In genomic region chr2:8116661-8117060, GRCh38 we compare ENCODE assay signal across 11 cellular contexts.
DNase-seq lines count a peak whose midpoint lies in the region; ATAC-seq, FAIRE-seq and TF ChIP-seq lines count a peak whose summit lies in the region.
"Had no signal": no experiment of that assay in that cellular context is flagged by ENCODE, and none has a peak within 500 bp of the region (broad histone marks: within the 10 kb centered on the region; RNA-seq: fewer than 3 reads in every experiment).

No MANE protein-coding gene starts in this region.

- 2% methylated on average over 7 of the region's 7 CpGs for WGBS in GM12878 (ENCODE audit: insufficient coverage, insufficient replicate concordance, low lambda C conversion rate, missing lambda C conversion rate)
- WGBS in hepatocyte (ENCODE audit: low lambda C conversion rate, missing lambda C conversion rate) = 92% methylated on average over 7 of the region's 7 CpGs

- H3K9ac ChIP-seq in GM12878 (ENCODE audit: control insufficient read depth, insufficient read depth, low read length) = no peak overlapping the region

- TF ChIP-seq CTCF in GM12878 (IDR thresholded peaks at IDR 0.05 in 2 of 3, conservative IDR thresholded peaks at IDR 0.05 in 1 of 3; ENCODE audit: control insufficient read depth in 2 of 3, extremely low read depth in 1 of 3, insufficient read depth in 1 of 3, low read depth in 3 of 3, low read length in 3 of 3) = no peak
- no peak for TF ChIP-seq CTCF in RWPE1 (conservative IDR thresholded peaks at IDR 0.05; ENCODE audit: low read depth)
- no peak for TF ChIP-seq CTCF in hepatocyte (IDR thresholded peaks at IDR 0.05; ENCODE audit: poor library complexity)

- no peaks in the 10 kb centered on the region for H3K9me2 ChIP-seq in hepatocyte (replicated peaks; ENCODE audit: insufficient read depth)

- H3K79me2 ChIP-seq in GM12878 (ENCODE audit: control insufficient read depth, insufficient read depth, low read length) (no peaks in the 10 kb centered on the region), hepatocyte (no peaks in the 10 kb centered on the region)

- POLR2A ChIA-PET in GM12878 (lab: Charles Lee) (interaction anchor here (1.1 kb wide), 1 partner anchor 9 kb away, joined by 4 read pairs; no protein-coding TSS in a partner anchor), RWPE1 (lab: Yijun Ruan, JAX; ENCODE audit: low non-redundant PET) (no interaction called here)

- DNase-seq in GM12878 (ENCODE audit: low read depth, low spot score) (peak; percentile 64), RWPE1 (ENCODE audit: low spot score) (no peak), hepatocyte (ENCODE audit: low spot score) (no peak)
- DNase-seq in stimulated activated CD4-positive, alpha-beta T cell treated with anti-CD3 and anti-CD28 coated beads, Interleukin-12 subunit alpha, Interleukin-12 subunit beta, amount 100 ng/mL, for 4 hours = no peak
- no peak for DNase-seq in activated CD4-positive, CD25-positive, alpha-beta regulatory T cell (lab: John Stamatoyannopoulos, UW)
- DNase-seq: dorsolateral prefrontal cortex, NCI-H2171 treated with DMSO at 0.1 percent for 48 hours, T-cell had no signal

- ATAC-seq in GM18505 (IDR thresholded peaks at IDR 0.05; ENCODE audit: unreplicated experiment) = peak; percentile 99
- peak; percentile 96 for ATAC-seq in GM21528 (IDR thresholded peaks at IDR 0.05; ENCODE audit: low FRiP score, unreplicated experiment)
- ATAC-seq in HG03159 (IDR thresholded peaks at IDR 0.05; ENCODE audit: unreplicated experiment) = peak; percentile 99
- ATAC-seq in GM12878 = peak; percentile 99
- ATAC-seq: T-cell had no signal

- peak in 1 of 2 experiments; percentile 45; a peak in 1 of 4 replicates for TF ChIP-seq EP300 in GM12878 (IDR thresholded peaks at IDR 0.05; ENCODE audit: borderline replicate concordance in 1 of 2, control insufficient read depth in 1 of 2, low read depth in 2 of 2, low read length in 2 of 2)

- TF ChIP-seq POLR2A in GM18505 (IDR thresholded peaks at IDR 0.05; ENCODE audit: borderline replicate concordance, extremely low read depth, insufficient read depth, insufficient read length) (no peak), GM12878 (IDR thresholded peaks at IDR 0.05; ENCODE audit: low read depth, low read length) (no peak)

- in situ Hi-C loops in GM12878 (cut with MboI) = no loop called here

- H3K9me3 ChIP-seq in GM12878 (replicated peaks; ENCODE audit: control insufficient read depth, insufficient read depth, low read length) (no peaks in the 10 kb centered on the region), hepatocyte (ENCODE audit: low read depth) (no peaks in the 10 kb centered on the region)

- TF ChIP-seq RAD21 in GM12878 (IDR thresholded peaks at IDR 0.05; ENCODE audit: insufficient read depth, low read depth, low read length) = no peak

- H3K27me3 ChIP-seq in GM12878 (replicated peaks in 1 of 2; ENCODE audit: control insufficient read depth in 2 of 2, insufficient read depth in 2 of 2, low read length in 1 of 2) (no peaks in the 10 kb centered on the region), hepatocyte (no peaks in the 10 kb centered on the region)

- SMC1A ChIA-PET in GM12878 (lab: Charles Lee; ENCODE audit: uncharacterized antibody, unreplicated experiment) = interaction anchor here (0.6 to 1.6 kb wide), 10 partner anchors 8 to 688 kb away, joined by 3 to 5 read pairs (median 3); no protein-coding TSS in a partner anchor

- H3K27ac ChIP-seq in GM12878 (ENCODE audit: control insufficient read depth, insufficient read depth) (no peak overlapping the region), RWPE1 (no peak overlapping the region), hepatocyte (no peak overlapping the region)
- H3K27ac ChIP-seq: dorsolateral prefrontal cortex had no signal

- RAD21 ChIA-PET in GM12878 (lab: Charles Lee; ENCODE audit: unreplicated experiment) = interaction anchor here (1.0 to 1.3 kb wide), 3 partner anchors 68 to 344 kb away, joined by 3 to 4 read pairs (median 3); no protein-coding TSS in a partner anchor

- no peaks in the 10 kb centered on the region for H3K36me3 ChIP-seq in GM12878 (ENCODE audit: control insufficient read depth in 2 of 2, insufficient read depth in 2 of 2, low read length in 1 of 2)
- no peaks in the 10 kb centered on the region for H3K36me3 ChIP-seq in hepatocyte (replicated peaks; ENCODE audit: insufficient read depth, low read depth)

- FAIRE-seq in GM12878 (lab: Jason Lieb, UNC) = peak; percentile 92

- H2AFZ ChIP-seq in GM12878 (ENCODE audit: control insufficient read depth, low read depth, low read length) (no peak overlapping the region; the same call in 1 of the 2 replicates), hepatocyte (no peak overlapping the region)

- H4K20me1 ChIP-seq in GM12878 (ENCODE audit: control insufficient read depth, insufficient read depth) (no peaks in the 10 kb centered on the region), hepatocyte (ENCODE audit: insufficient read depth, poor library complexity, severe bottlenecking) (no peaks in the 10 kb centered on the region)

- BruUV-seq in GM12878 (replicated peaks; lab: Mats Ljungman, UMichigan) = no TSS peak

- H3K4me2 ChIP-seq in GM12878 (ENCODE audit: control insufficient read depth, insufficient read depth) (no peak overlapping the region), hepatocyte (no peak overlapping the region)

- H3K4me3 ChIP-seq in GM12878 (no peak overlapping the region), hepatocyte (no peak overlapping the region)
- H3K4me3 ChIP-seq: dorsolateral prefrontal cortex had no signal

- intact Hi-C loops in GM12878 (cut with micrococcal nuclease; ENCODE audit: unreplicated experiment) = no loop called here

- CTCF ChIA-PET in GM12878 (lab: Yijun Ruan, JAX) = interaction anchor here (1.3 to 1.5 kb wide), 2 partner anchors 41 to 75 kb away, joined by 3 read pairs; no protein-coding TSS in a partner anchor
- CTCF ChIA-PET in RWPE1 (lab: Yijun Ruan, JAX) = no interaction called here

- H3K4me1 ChIP-seq in GM12878 (ENCODE audit: control insufficient read depth, insufficient read depth, low read length) = peaks cover 11% of the 10 kb centered on the region
- peaks cover 33% of the 10 kb centered on the region for H3K4me1 ChIP-seq in hepatocyte (ENCODE audit: insufficient read depth)

TF ChIP-seq in GM12878, 131 proteins besides CTCF, POLR2A, EP300 and RAD21 (continues in another document):
- TF ChIP-seq IRF3 (IDR thresholded peaks at IDR 0.05) = no peak
- TF ChIP-seq PKNOX1 (IDR thresholded peaks at IDR 0.05) = no peak
- no peak for TF ChIP-seq SREBF1 (IDR thresholded peaks at IDR 0.05; ENCODE audit: low read length)
- peak; percentile 40; the same call in 1 of the 2 replicates for TF ChIP-seq EED (IDR thresholded peaks at IDR 0.05; ENCODE audit: low read depth)
- TF ChIP-seq ZZZ3 (IDR thresholded peaks at IDR 0.05; ENCODE audit: control insufficient read depth, insufficient read length, low read depth) = no peak
- TF ChIP-seq E4F1 (IDR thresholded peaks at IDR 0.05; ENCODE audit: borderline replicate concordance, partially characterized antibody) = no peak
- no peak for TF ChIP-seq NBN (IDR thresholded peaks at IDR 0.05)
- peak; percentile 54; the same call in 1 of the 2 replicates for TF ChIP-seq RELB (IDR thresholded peaks at IDR 0.05; ENCODE audit: low read depth)
- TF ChIP-seq IRF4 (IDR thresholded peaks at IDR 0.05; ENCODE audit: low read depth, low read length) = peak; percentile 96
